Comparison of ENCODE assay signal across 32 cellular contexts in the genomic region with DNA sequence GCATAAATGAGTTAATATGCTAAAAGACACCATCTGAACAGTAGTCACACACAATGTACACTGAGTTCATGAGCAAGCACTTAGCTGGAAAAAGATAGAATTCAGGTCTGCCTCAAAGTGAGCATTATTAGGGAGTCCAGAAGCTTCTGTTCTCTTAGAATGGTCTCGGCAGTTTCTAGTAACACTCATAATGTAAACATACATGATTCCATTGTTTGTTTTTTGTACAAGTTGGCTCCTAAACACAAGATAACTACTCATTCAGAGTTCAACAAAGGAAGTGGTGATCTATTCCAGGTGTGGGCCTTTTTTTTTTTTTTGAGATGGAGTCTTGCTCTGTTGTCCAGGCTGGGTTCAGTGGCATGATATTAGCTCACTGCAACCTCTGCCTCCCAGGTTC.
"Had no signal": no experiment of that assay in that cellular context is flagged by ENCODE, and none has a peak within 500 bp of the region (broad histone marks: within the 10 kb centered on the region; RNA-seq: fewer than 3 reads in every experiment).

No MANE protein-coding gene starts in this region.

- H3K27me3 ChIP-seq: brain microvascular endothelial cell, esophagus muscularis mucosa, foreskin keratinocyte, gastrocnemius medialis, heart left ventricle had no signal

- H3K27ac ChIP-seq: brain microvascular endothelial cell, esophagus muscularis mucosa, foreskin keratinocyte, gastrocnemius medialis, heart left ventricle, WERI-Rb-1 had no signal

- H3K4me3 ChIP-seq: esophagus muscularis mucosa, gastrocnemius medialis, heart left ventricle had no signal

- FAIRE-seq: astrocyte, colon had no signal

- H3K9me3 ChIP-seq: esophagus muscularis mucosa, gastrocnemius medialis, heart left ventricle had no signal

- H3K4me1 ChIP-seq: foreskin keratinocyte, gastrocnemius medialis, heart left ventricle had no signal

- DNase-seq: activated B cell treated with CpG ODN at 0.5 μM for 24 hours; activated CD4-positive, alpha-beta memory T cell treated with anti-CD3 and anti-CD28 coated beads for 36 hours; activated CD4-positive, alpha-beta T cell treated with anti-CD3 and anti-CD28 coated beads for 36 hours; activated CD4-positive, alpha-beta T cell treated with anti-CD3 and anti-CD28 coated beads, Interleukin-2, amount 10 ng/mL, durations not matched to agents 24 days and 14 days; activated CD4-positive, CD25-positive, alpha-beta regulatory T cell treated with anti-CD3 and anti-CD28 coated beads, Interleukin-2, amount 50 U/mL, for 72 hours; activated CD8-positive, alpha-beta memory T cell treated with anti-CD3 and anti-CD28 coated beads, Interleukin-2, amount 10 ng/mL, durations not matched to agents 7 days and 5 days; activated CD8-positive, alpha-beta memory T cell treated with anti-CD3 and anti-CD28 coated beads, Interleukin-2, amount 50 U/mL, for 4 hours; activated CD8-positive, alpha-beta T cell treated with anti-CD3 and anti-CD28 coated beads, Interleukin-2, amount 10 ng/mL, durations not matched to agents 7 days and 5 days; activated gamma-delta T cell; activated naive CD4-positive, alpha-beta T cell; activated naive CD4-positive, alpha-beta T cell treated with anti-CD3 and anti-CD28 coated beads, Interleukin-2, amount 50 U/mL, for 16 hours; activated T-cell treated with anti-CD3 and anti-CD28 coated beads for 4 hours; activated T-cell treated with anti-CD3 and anti-CD28 coated beads, Interleukin-2, amount 50 U/mL, for 24 hours; activated T-cell treated with anti-CD3 and anti-CD28 coated beads, Interleukin-2, amount 50 U/mL, for 72 hours; amniotic stem cell; anterior cingulate cortex; brain microvascular endothelial cell; caudate nucleus; cortex of kidney; dermis blood vessel endothelial cell; effector CD4-positive, alpha-beta T cell; effector memory CD8-positive, alpha-beta T cell; erythroblast; foreskin keratinocyte; gastrocnemius medialis; glutamatergic neuron; heart left ventricle; T1000; WERI-Rb-1 had no signal

- ATAC-seq: activated CD4-positive, alpha-beta T cell treated with anti-CD3 and anti-CD28 coated beads for 36 hours; activated CD8-positive, alpha-beta memory T cell treated with anti-CD3 and anti-CD28 coated beads, Interleukin-2, amount 10 ng/mL, durations not matched to agents 7 days and 5 days; activated CD8-positive, alpha-beta T cell treated with anti-CD3 and anti-CD28 coated beads, Interleukin-2, amount 10 ng/mL, durations not matched to agents 7 days and 5 days; activated T-cell treated with anti-CD3 and anti-CD28 coated beads, Interleukin-2, amount 50 U/mL, for 72 hours; effector memory CD8-positive, alpha-beta T cell; foreskin keratinocyte; gastrocnemius medialis; heart left ventricle had no signal
